ENCODE assay signal across 15 cellular contexts in the genomic region with DNA sequence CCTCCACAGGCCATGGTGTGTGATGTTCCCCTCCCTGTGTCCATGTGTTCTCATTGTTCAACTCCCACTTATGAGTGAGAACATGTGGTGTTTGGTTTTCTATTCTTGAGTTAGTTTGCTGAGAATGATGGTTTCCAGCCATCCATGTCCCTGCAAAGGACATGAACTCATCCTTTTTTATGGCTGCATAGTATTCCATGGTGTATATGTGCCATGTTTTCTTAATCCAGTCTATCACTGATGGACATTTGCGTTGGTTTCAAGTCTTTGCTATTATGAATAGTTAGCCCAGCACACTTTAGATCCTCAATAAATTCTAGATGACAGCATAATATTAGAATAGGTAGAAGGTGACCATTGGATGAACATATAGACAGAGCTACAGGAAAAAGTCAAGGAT. TPM values are rescaled to one million over a fixed set of nuclear protein-coding genes. Genes with fewer than 3 reads are reported as not detected.
"Had no signal": no experiment of that assay in that cellular context is flagged by ENCODE, and none has a peak within 500 bp of the region (broad histone marks: within the 10 kb centered on the region; RNA-seq: fewer than 3 reads in every experiment).

No MANE protein-coding gene starts in this region.

RNA-seq across cellular contexts. Expression of gene POU1F1, which starts 28.6 kb away (rescaled TPM):
- total RNA-seq: stomach, subcutaneous adipose tissue, suprapubic skin, temporal lobe, testis, thoracic aorta, thyroid gland, tibial nerve, transverse colon, upper lobe of left lung, upper lobe of right lung, ureter, urinary bladder, uterus, vagina had no signal
- polyA plus RNA-seq: stomach, urinary bladder had no signal
